ENCODE assay signal across 8 cellular contexts in the genomic region with DNA sequence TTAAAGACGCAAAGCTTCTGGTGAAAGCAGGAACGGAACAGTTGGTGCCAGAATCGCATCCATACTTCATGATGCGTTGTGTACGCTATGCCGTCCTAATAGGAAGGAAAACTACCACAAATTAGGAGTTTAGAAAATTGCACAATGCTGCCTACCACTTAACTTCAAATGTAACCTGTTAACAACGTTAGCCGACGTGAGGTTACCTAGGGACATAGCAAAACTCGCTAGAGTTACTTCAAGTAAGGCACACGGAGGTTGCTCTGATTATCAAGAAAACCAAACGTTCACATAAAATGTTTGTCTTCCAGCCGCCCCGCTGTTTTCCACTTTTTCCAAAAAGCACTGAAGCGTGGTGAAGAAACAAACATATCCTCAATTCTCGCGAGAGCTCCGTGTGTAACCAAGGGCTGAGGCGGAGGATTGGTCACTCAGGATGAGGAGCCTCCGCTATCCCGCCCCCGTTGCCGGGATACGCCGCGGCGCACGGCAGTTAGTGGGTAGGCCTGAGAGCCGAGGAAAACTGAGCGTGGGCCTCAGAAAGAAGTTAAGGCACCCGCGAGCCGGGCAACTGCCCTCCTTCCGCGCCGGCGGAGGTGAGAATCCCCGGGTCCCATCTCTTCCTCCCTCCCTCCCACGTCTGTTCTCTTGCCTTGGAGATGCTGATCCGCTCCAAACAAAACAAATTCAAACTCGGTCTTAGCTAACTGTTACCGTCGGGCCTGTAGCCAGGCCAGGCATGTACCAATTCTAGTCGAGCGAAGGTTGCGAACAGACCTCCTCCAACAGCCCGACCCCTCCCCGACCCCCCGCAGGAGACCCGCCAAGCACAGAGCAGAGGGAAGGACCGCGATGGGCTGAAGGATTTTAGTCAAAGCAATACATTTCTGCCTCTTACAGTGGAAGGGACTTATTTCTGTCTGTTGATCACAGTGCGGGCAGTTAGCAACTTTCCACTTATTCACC. TPM values are rescaled to one million over a fixed set of nuclear protein-coding genes. Genes with fewer than 3 reads are reported as not detected.
A peak's percentile ranks its signal among the peaks of the same experiment; 100 is the strongest.
DNase-seq lines count a peak whose midpoint lies in the region; ATAC-seq and TF ChIP-seq lines count a peak whose summit lies in the region.

A gene (plus strand): TSS at position 492 of the 966 bp plus-strand sequence. CDS start 5,556 bp downstream, outside the sequence.

- POLR2A ChIA-PET in T-cell (lab: Charles Lee): interaction anchor here (0.6 to 1.4 kb wide), 11 partner anchors 9 to 617 kb away, joined by 3 to 15 read pairs (median 6); a partner anchor contains a TSS

- H3K9ac ChIP-seq in trophoblast cell (ENCODE audit: low read length): peak within 1 kb of the TSS; percentile 92

- no peak within 1 kb of the TSS for H2AK5ac ChIP-seq in trophoblast cell (ENCODE audit: low read length)

- TF ChIP-seq EP300 in tibial nerve (IDR thresholded peaks at IDR 0.05): peak; percentile 76 to 82

- H2AFZ ChIP-seq in trophoblast cell (ENCODE audit: insufficient read depth, low read length, poor library complexity): peak within 1 kb of the TSS; percentile 91

- intact Hi-C loops in heart left ventricle (cut with DNase I): loop anchor here in 4 of 10 donors (1.0 to 10.0 kb wide), 4 partner anchors 9 to 569 kb away; a partner anchor contains a TSS

- H3K36me3 Mint-ChIP-seq in T-cell: no peaks in the 10 kb centered on the region

- CTCF ChIA-PET in T-cell (lab: Charles Lee): interaction anchor here (0.6 to 1.7 kb wide), 7 partner anchors 9 to 603 kb away, joined by 3 to 9 read pairs (median 5); a partner anchor contains a TSS

- peak within 1 kb of the TSS; percentile 34 for H3K14ac ChIP-seq in trophoblast cell (ENCODE audit: low read length)

- peak; percentile 91 for DNase-seq in GM12864 (ENCODE audit: low read depth)
- DNase-seq in NCI-H1417 (lab: John Stamatoyannopoulos, UW): peak; percentile 93 to 98 (median 98)
- DNase-seq in T-cell: peak; percentile 81 to 98 (median 94)
- peak; percentile 98 for DNase-seq in amniotic epithelial cell (ENCODE audit: low read depth)
- DNase-seq in heart left ventricle: peak; percentile 98 to 99 (median 99)
- peak; percentile 95 to 100 for DNase-seq in trophoblast cell
- DNase-seq in tibial nerve (ENCODE audit: low spot score in 2 of 2): peak; percentile 97 to 98

- H3K4me1 Mint-ChIP-seq in T-cell: peaks cover 15 to 39% (median 36%) of the 10 kb centered on the region in 3 donors

- no peaks in the 10 kb centered on the region for H3K9me3 ChIP-seq in heart left ventricle
- H3K9me3 ChIP-seq in trophoblast cell (ENCODE audit: insufficient read depth, low read depth, low read length): no peaks in the 10 kb centered on the region
- H3K9me3 ChIP-seq in tibial nerve: no peaks in the 10 kb centered on the region

- peaks cover 3% of the 10 kb centered on the region for H3K79me2 ChIP-seq in trophoblast cell (ENCODE audit: control insufficient read depth, insufficient read depth, low read length, poor library complexity)

- H2BK12ac ChIP-seq in trophoblast cell (ENCODE audit: low read length): no peak within 1 kb of the TSS

- peak; percentile 98 for ATAC-seq in HG02678 (IDR thresholded peaks at IDR 0.05; ENCODE audit: unreplicated experiment)
- ATAC-seq in T-cell (replicated peaks in 1 of 4): peak; percentile 100
- peak; percentile 100 for ATAC-seq in heart left ventricle

- peak within 1 kb of the TSS; percentile 27 to 97 (median 85) for H3K27ac ChIP-seq in heart left ventricle
- peak within 1 kb of the TSS; percentile 49 for H3K27ac ChIP-seq in trophoblast cell (ENCODE audit: low read depth, low read length)
- peak within 1 kb of the TSS; percentile 85 to 93 (median 90) for H3K27ac ChIP-seq in tibial nerve

- peaks cover 8% of the 10 kb centered on the region for H3K79me1 ChIP-seq in trophoblast cell (ENCODE audit: low read length)

- no peak within 1 kb of the TSS for H2BK120ac ChIP-seq in trophoblast cell (ENCODE audit: insufficient read depth, low read length, poor library complexity)

- peak within 1 kb of the TSS; percentile 93 to 96 for H3K27ac Mint-ChIP-seq in T-cell

- H3K27me3 Mint-ChIP-seq in T-cell: no peaks in the 10 kb centered on the region

- peak within 1 kb of the TSS; percentile 26 for H2BK5ac ChIP-seq in trophoblast cell (ENCODE audit: low read depth, low read length, poor library complexity)

- TF ChIP-seq POLR2A in heart left ventricle (IDR thresholded peaks at IDR 0.05): peak in 1 of 2 donors; percentile 69
- peak in 1 of 2 donors; percentile 67 for TF ChIP-seq POLR2A in tibial nerve (IDR thresholded peaks at IDR 0.05)

- peak within 1 kb of the TSS; percentile 47 for H3K18ac ChIP-seq in trophoblast cell (ENCODE audit: low read length)

- H3K4me1 ChIP-seq in heart left ventricle (peaks cover 0 to 24% (median 8%) of the 10 kb centered on the region in 12 donors), trophoblast cell (ENCODE audit: control insufficient read depth in 1 of 2, insufficient read depth in 2 of 2, low read length in 2 of 2) (no peaks in the 10 kb centered on the region), tibial nerve (peaks cover 0 to 27% (median 0%) of the 10 kb centered on the region in 4 donors)

- peak within 1 kb of the TSS; percentile 12 for H3K4ac ChIP-seq in trophoblast cell (ENCODE audit: low read depth, low read length)

- TF ChIP-seq CTCF in GM12864 (IDR thresholded peaks at IDR 0.05; ENCODE audit: low read depth, low read length, missing control alignments) (no peak), heart left ventricle (IDR thresholded peaks at IDR 0.05) (no peak), tibial nerve (IDR thresholded peaks at IDR 0.05) (no peak)

- H3K36me3 ChIP-seq in heart left ventricle (no peaks in the 10 kb centered on the region), trophoblast cell (ENCODE audit: control insufficient read depth in 1 of 2, insufficient read depth in 2 of 2, low read length in 2 of 2) (no peaks in the 10 kb centered on the region), tibial nerve (no peaks in the 10 kb centered on the region)

- H3K4me2 ChIP-seq in trophoblast cell (ENCODE audit: low read length): peak within 1 kb of the TSS; percentile 92

- H3K9me3 Mint-ChIP-seq in T-cell: no peaks in the 10 kb centered on the region

- peak within 1 kb of the TSS; percentile 89 for H4K8ac ChIP-seq in trophoblast cell (ENCODE audit: low read depth, low read length)

- no peaks in the 10 kb centered on the region for H3K27me3 ChIP-seq in heart left ventricle
- H3K27me3 ChIP-seq in trophoblast cell (ENCODE audit: insufficient read depth, low read length): no peaks in the 10 kb centered on the region
- no peaks in the 10 kb centered on the region for H3K27me3 ChIP-seq in tibial nerve

- 1% methylated on average over 52 to 53 of the region's 53 CpGs for WGBS in heart left ventricle, 4 donors
- WGBS in trophoblast cell (ENCODE audit: extremely low coverage, insufficient coverage, insufficient read length): no CpG with 5 or more reads among the region's 53 CpGs
- 0 to 1% methylated on average over 47 to 52 of the region's 53 CpGs for WGBS in tibial nerve, 2 donors

- H4K12ac ChIP-seq in trophoblast cell (ENCODE audit: low read depth, low read length): peak within 1 kb of the TSS; percentile 77

- H3K23ac ChIP-seq in trophoblast cell (ENCODE audit: low read length): no peak within 1 kb of the TSS

- H3K4me3 ChIP-seq in GM12864 (ENCODE audit: low read depth, low read length) (peak within 1 kb of the TSS; percentile 57), heart left ventricle (peak within 1 kb of the TSS; percentile 40 to 78 (median 68)), trophoblast cell (ENCODE audit: low read depth, low read length) (peak within 1 kb of the TSS; percentile 83), tibial nerve (peak within 1 kb of the TSS; percentile 53 to 75 (median 70))

- peak within 1 kb of the TSS; percentile 77 for H4K91ac ChIP-seq in trophoblast cell (ENCODE audit: low read depth, low read length)

- H3K4me3 Mint-ChIP-seq in T-cell: peak within 1 kb of the TSS; percentile 87 to 91 (median 89)

RNA-seq across cellular contexts. Expression of the gene that starts here (rescaled TPM):
- total RNA-seq in T-cell (10 to 100 TPM in 2 of 5 donors, 1 to 10 TPM in 3; 6.2 to 11.1 (median 8.9) TPM), heart left ventricle (10 to 100 TPM in 3 of 9 donors, 1 to 10 TPM in 6; 8.3 to 12.7 (median 9.6) TPM), tibial nerve (10 to 100 TPM; 17.0 to 24.0 (median 22.2) TPM)
- 10 to 100 TPM in 1 of 2 donors, 1 to 10 TPM in 1; 5.3 to 11.4 TPM for polyA plus RNA-seq in heart left ventricle
- polyA plus RNA-seq in trophoblast cell (2013): 9.0 and 9.5 TPM in 2 replicates

Comparison
In these comparisons a context has a peak if more than half of its experiments do, and no peak if none do; other contexts are left out.
1. Peak in every context shown above with its lines: DNase-seq, ATAC-seq, H3K4me3 ChIP-seq and H3K27ac ChIP-seq.